9 cellular contexts compared by ENCODE assay signal in genomic region chr3:135106445-135106844, GRCh38.
DNase-seq lines count a peak whose midpoint lies in the region; ATAC-seq and TF ChIP-seq lines count a peak whose summit lies in the region.
"Had no signal": no experiment of that assay in that cellular context is flagged by ENCODE, and none has a peak within 500 bp of the region (broad histone marks: within the 10 kb centered on the region; RNA-seq: fewer than 3 reads in every experiment).

No MANE protein-coding gene starts in this region.

- no peak overlapping the region for H3K4me3 Mint-ChIP-seq in WTC11

- H3K27ac ChIP-seq in right lobe of liver, result no peak overlapping the region
- no peak overlapping the region for H3K27ac ChIP-seq in ovary

- TF ChIP-seq CTCF in WTC11 (IDR thresholded peaks at IDR 0.05) (no peak), right lobe of liver (IDR thresholded peaks at IDR 0.05) (no peak), ovary (IDR thresholded peaks at IDR 0.05) (no peak)

- DNase-seq in ELR (ENCODE audit: low read depth), result peak; percentile 11
- DNase-seq in WTC11 (ENCODE audit: low spot score), result peak; percentile 64
- DNase-seq in right lobe of liver, result no peak
- DNase-seq in SIG-M5 (lab: John Stamatoyannopoulos, UW), result no peak
- no peak for DNase-seq in ovary

- H3K27me3 ChIP-seq in right lobe of liver (no peaks in the 10 kb centered on the region), ovary (no peaks in the 10 kb centered on the region)

- H3K4me3 ChIP-seq in right lobe of liver (no peak overlapping the region), ovary (no peak overlapping the region)

- no peaks in the 10 kb centered on the region for H3K27me3 Mint-ChIP-seq in WTC11 (ENCODE audit: low read depth)

- H3K36me3 ChIP-seq in right lobe of liver (no peaks in the 10 kb centered on the region), ovary (no peaks in the 10 kb centered on the region)

- H3K4me1 Mint-ChIP-seq in WTC11, result peaks cover 14% of the 10 kb centered on the region

- POLR2A ChIA-PET in WTC11 (lab: Charles Lee), result no interaction called here

- no peaks in the 10 kb centered on the region; the same call in 1 of the 2 replicates for H3K9me3 Mint-ChIP-seq in WTC11

- H3K27ac Mint-ChIP-seq in WTC11, result no peak overlapping the region

- H3K4me1 ChIP-seq in right lobe of liver (no peaks in the 10 kb centered on the region), ovary (ENCODE audit: insufficient read depth) (no peaks in the 10 kb centered on the region)

- TF ChIP-seq RAD21 in Ishikawa (IDR thresholded peaks at IDR 0.05; ENCODE audit: low read depth), result no peak

- TF ChIP-seq EP300 in Ishikawa (IDR thresholded peaks at IDR 0.05; ENCODE audit: borderline replicate concordance) (no peak), ovary (IDR thresholded peaks at IDR 0.05) (no peak)

- H3K36me3 Mint-ChIP-seq in WTC11, result no peaks in the 10 kb centered on the region

- H3K9me3 ChIP-seq in right lobe of liver, result no peaks in the 10 kb centered on the region
- H3K9me3 ChIP-seq in ovary, result no peaks in the 10 kb centered on the region

- no peak for TF ChIP-seq POLR2A in right lobe of liver (IDR thresholded peaks at IDR 0.05)
- TF ChIP-seq POLR2A in ovary (IDR thresholded peaks at IDR 0.05), result no peak

- intact Hi-C loops in right lobe of liver (cut with DNase I), result no loop called here
- intact Hi-C loops in ovary (cut with DNase I), result no loop called here

- 61% methylated on average over 7 of the region's 8 CpGs for WGBS in right lobe of liver (ENCODE audit: insufficient coverage, low coverage, low lambda C conversion rate, missing lambda C conversion rate)
- WGBS in ovary, 3 donors, result 60 to 65% (median 61%) methylated on average over 8 of the region's 8 CpGs

- CTCF ChIA-PET in WTC11 (lab: Charles Lee), result no interaction called here

- ATAC-seq in WTC11 (peak; percentile 74), right lobe of liver (peak; percentile 52 to 72 (median 59)), HG03457 (IDR thresholded peaks at IDR 0.05; ENCODE audit: unreplicated experiment) (no peak), HG03108 (IDR thresholded peaks at IDR 0.05; ENCODE audit: unreplicated experiment) (no peak)
- ATAC-seq: Right ventricle myocardium inferior had no signal

TF ChIP-seq in Ishikawa, 13 proteins besides CTCF, POLR2A, EP300 and RAD21:
- TF ChIP-seq REST (IDR thresholded peaks at IDR 0.05; ENCODE audit: low read depth) (peak; percentile 92), NFIC (IDR thresholded peaks at IDR 0.05) (no peak), CEBPB (IDR thresholded peaks at IDR 0.05) (no peak), FOXM1 (IDR thresholded peaks at IDR 0.05; ENCODE audit: borderline replicate concordance, low read depth) (no peak)

TF ChIP-seq in WTC11, 78 proteins besides CTCF, POLR2A, EP300 and RAD21 (continues in another document):
- TF ChIP-seq NFATC4 (CRISPR knock-in tag; IDR thresholded peaks at IDR 0.05) (no peak), CREB1 (CRISPR knock-in tag; IDR thresholded peaks at IDR 0.05) (0 out of 2 replicates have a peak, but pooled peaks have one; percentile 51), STAT6 (CRISPR knock-in tag; conservative IDR thresholded peaks at IDR 0.05; ENCODE audit: low read depth) (no peak), MAX (CRISPR knock-in tag; IDR thresholded peaks at IDR 0.05) (peak; percentile 19; the same call in 1 of the 2 replicates), ZNF423 (CRISPR knock-in tag; IDR thresholded peaks at IDR 0.05) (no peak), IRF1 (CRISPR knock-in tag; IDR thresholded peaks at IDR 0.05) (peak; percentile 69), ZNF281 (CRISPR knock-in tag; IDR thresholded peaks at IDR 0.05) (peak; percentile 37; the same call in 1 of the 2 replicates), ETV6 (CRISPR knock-in tag; IDR thresholded peaks at IDR 0.05) (peak; percentile 81), TEAD1 (CRISPR knock-in tag; IDR thresholded peaks at IDR 0.05) (0 out of 2 replicates have a peak, but pooled peaks have one; percentile 36), ELF4 (CRISPR knock-in tag; IDR thresholded peaks at IDR 0.05; ENCODE audit: low read depth) (no peak), ZSCAN18 (CRISPR knock-in tag; IDR thresholded peaks at IDR 0.05) (no peak), SMAD3 (CRISPR knock-in tag; IDR thresholded peaks at IDR 0.05; ENCODE audit: borderline replicate concordance) (peak; percentile 83; the same call in 1 of the 2 replicates), ESRRA (CRISPR knock-in tag; IDR thresholded peaks at IDR 0.05; ENCODE audit: borderline replicate concordance) (no peak), USF1 (CRISPR knock-in tag; IDR thresholded peaks at IDR 0.05) (0 out of 2 replicates have a peak, but pooled peaks have one; percentile 46), USF2 (CRISPR knock-in tag; IDR thresholded peaks at IDR 0.05) (no peak), TP53 (CRISPR knock-in tag; IDR thresholded peaks at IDR 0.05) (0 out of 2 replicates have a peak, but pooled peaks have one; percentile 32), FOXK1 (CRISPR knock-in tag; IDR thresholded peaks at IDR 0.05) (no peak)

Comparison
In these comparisons a context has a peak if more than half of its experiments do, and no peak if none do; other contexts are left out.
1. DNase-seq: peak in ELR (single experiment) and WTC11 (single experiment); none in right lobe of liver (0 of 3), SIG-M5 (single experiment) and ovary (0 of 5).
2. ATAC-seq: peak in WTC11 (single experiment) and right lobe of liver (4 of 4); none in HG03457 (single experiment) and HG03108 (single experiment).